18 cellular contexts compared by ENCODE assay signal in the genomic region with DNA sequence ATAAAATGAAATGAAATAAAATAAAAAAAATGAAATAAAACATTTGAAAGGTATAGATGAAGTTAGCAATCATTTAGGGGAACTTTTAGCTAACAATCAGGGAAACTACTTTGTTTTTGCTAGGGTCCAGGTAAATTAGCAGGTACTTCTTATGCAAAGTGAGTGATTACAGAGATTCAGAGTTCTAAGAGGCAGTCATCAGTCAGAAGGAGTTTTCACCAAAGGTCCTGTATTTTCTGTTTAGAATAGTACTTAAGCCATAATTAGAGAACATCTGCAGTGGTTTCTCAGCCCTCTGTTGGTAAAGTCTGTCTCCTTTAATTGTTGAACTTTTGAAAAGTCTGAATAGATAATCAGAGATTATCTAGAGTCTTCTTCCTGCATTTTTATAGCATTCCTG. TPM values are rescaled to one million over a fixed set of nuclear protein-coding genes. Genes with fewer than 3 reads are reported as not detected.
DNase-seq lines count a peak whose midpoint lies in the region; ATAC-seq, FAIRE-seq and TF ChIP-seq lines count a peak whose summit lies in the region.
"Had no signal": no experiment of that assay in that cellular context is flagged by ENCODE, and none has a peak within 500 bp of the region (broad histone marks: within the 10 kb centered on the region; RNA-seq: fewer than 3 reads in every experiment).

No MANE protein-coding gene starts in this region.

- no peak overlapping the region for H2BK12ac ChIP-seq in H1 (ENCODE audit: low read depth, low read length)

- no peak overlapping the region for H2BK20ac ChIP-seq in H1 (ENCODE audit: low read length)

- no peaks in the 10 kb centered on the region; the same call in 1 of the 2 replicates for H4K20me1 ChIP-seq in GM23338 (replicated peaks; ENCODE audit: insufficient read depth)
- peaks cover 2 to 3% of the 10 kb centered on the region in 2 experiments for H4K20me1 ChIP-seq in H1 (replicated peaks in 1 of 2; ENCODE audit: control insufficient read depth in 1 of 2, insufficient read depth in 2 of 2, low read length in 2 of 2)
- no peaks in the 10 kb centered on the region for H4K20me1 ChIP-seq in PC-9 (ENCODE audit: insufficient read depth)

- H3K9ac ChIP-seq in NT2/D1 (ENCODE audit: insufficient read length, low read depth): no peak overlapping the region
- H3K9ac ChIP-seq in H1 (replicated peaks in 1 of 4; ENCODE audit: extremely low read depth in 1 of 4, low read depth in 3 of 4, low read length in 3 of 4): no peak overlapping the region
- H3K9ac ChIP-seq: BLaER1 had no signal

- no peaks in the 10 kb centered on the region for H3K23me2 ChIP-seq in H1 (ENCODE audit: low read depth, low read length)

- no peak for TF ChIP-seq POLR2A in H1 (IDR thresholded peaks at IDR 0.05; ENCODE audit: control extremely low read depth in 1 of 2, low read depth in 2 of 2, low read length in 2 of 2)
- TF ChIP-seq POLR2A in gastroesophageal sphincter (IDR thresholded peaks at IDR 0.05): no peak

- no peak overlapping the region for H3K56ac ChIP-seq in H1 (replicated peaks; ENCODE audit: insufficient read length, low read depth, low read length)

- H3K9me3 Mint-ChIP-seq in GM23338: no peaks in the 10 kb centered on the region
- no peaks in the 10 kb centered on the region for H3K9me3 Mint-ChIP-seq in natural killer cell
- H3K9me3 Mint-ChIP-seq: CD4-positive, alpha-beta memory T cell had no signal

- H3K4me3 ChIP-seq in GM23338 (peak overlapping the region; percentile 4; the same call in 1 of the 2 replicates), NT2/D1 (ENCODE audit: insufficient read length, low read depth) (no peak overlapping the region), H1 (ENCODE audit: extremely low read depth in 1 of 4, insufficient read depth in 2 of 4, low read depth in 3 of 4, low read length in 4 of 4) (no peak overlapping the region; a peak in 1 of 8 replicates), PC-9 (no peak overlapping the region), gastroesophageal sphincter (no peak overlapping the region)
- H3K4me3 ChIP-seq: BLaER1, HAP-1, K562 had no signal

- H3K27ac ChIP-seq in GM23338 (ENCODE audit: low read depth) (no peak overlapping the region), H1 (ENCODE audit: low read depth, low read length) (no peak overlapping the region), PC-9 (no peak overlapping the region), gastroesophageal sphincter (no peak overlapping the region)
- H3K27ac ChIP-seq: BLaER1 had no signal

- intact Hi-C loops in natural killer cell (cut with micrococcal nuclease) (no loop called here), PC-9 (cut with micrococcal nuclease; ENCODE audit: unreplicated experiment) (no loop called here)

- BruUV-seq in PC-9 (replicated peaks; lab: Mats Ljungman, UMichigan): no TSS peak

- H3K27me3 ChIP-seq in GM23338 (ENCODE audit: insufficient read depth): no peaks in the 10 kb centered on the region
- peaks cover 21% of the 10 kb centered on the region for H3K27me3 ChIP-seq in NT2/D1 (ENCODE audit: insufficient read depth, insufficient read length)
- no peaks in the 10 kb centered on the region for H3K27me3 ChIP-seq in H1 (replicated peaks in 1 of 4; ENCODE audit: control insufficient read depth in 3 of 4, extremely low read depth in 1 of 4, insufficient read depth in 3 of 4, low read length in 3 of 4)
- H3K27me3 ChIP-seq in PC-9 (ENCODE audit: insufficient read depth, low read depth): no peaks in the 10 kb centered on the region
- no peaks in the 10 kb centered on the region for H3K27me3 ChIP-seq in gastroesophageal sphincter
- H3K27me3 ChIP-seq: BLaER1 had no signal

- H2BK15ac ChIP-seq in H1 (ENCODE audit: low read length): no peak overlapping the region

- no peak overlapping the region for H3K27ac Mint-ChIP-seq in GM23338
- H3K27ac Mint-ChIP-seq in natural killer cell: peak overlapping the region; percentile 90 to 94
- H3K27ac Mint-ChIP-seq: CD14-positive monocyte had no signal

- TF ChIP-seq RAD21 in H1 (IDR thresholded peaks at IDR 0.05 in 1 of 2, conservative IDR thresholded peaks at IDR 0.05 in 1 of 2; ENCODE audit: low read depth in 2 of 2, low read length in 2 of 2): no peak

- H4K8ac ChIP-seq in H1 (ENCODE audit: extremely low read depth, insufficient read depth, low read length): no peak overlapping the region

- DNase-seq in GM23338 (ENCODE audit: low spot score) (peak; percentile 45), NT2/D1 (ENCODE audit: low read depth, low spot score) (peak; percentile 20), H1 (ENCODE audit: low read depth in 1 of 2, low spot score in 2 of 2) (no peak), natural killer cell (no peak), PC-9 (no peak), NCI-H2029 (lab: John Stamatoyannopoulos, UW) (no peak), HuH-7 (ENCODE audit: low spot score) (no peak)
- DNase-seq: AML-193; CD4-positive, alpha-beta memory T cell; DMS79 treated with DMSO at 0.1 percent for 48 hours; GF-D8; IMR-90 had no signal

- H3K79me2 ChIP-seq in GM23338 (replicated peaks; ENCODE audit: insufficient read depth) (peaks cover 22% of the 10 kb centered on the region), H1 (ENCODE audit: control insufficient read depth in 1 of 2, insufficient read depth in 2 of 2, low read length in 2 of 2) (peaks cover 0 to 11% of the 10 kb centered on the region in 2 experiments; a peak in 1 of 4 replicates), PC-9 (ENCODE audit: low read depth) (no peaks in the 10 kb centered on the region)

- TF ChIP-seq CTCF in GM23338 (conservative IDR thresholded peaks at IDR 0.05; ENCODE audit: low read depth in 2 of 2): no peak
- TF ChIP-seq CTCF in H1 (IDR thresholded peaks at IDR 0.05; ENCODE audit: control extremely low read depth in 1 of 3, insufficient read depth in 1 of 3, low read depth in 1 of 3, low read length in 3 of 3): no peak
- TF ChIP-seq CTCF in natural killer cell (IDR thresholded peaks at IDR 0.05): no peak
- TF ChIP-seq CTCF in PC-9 (conservative IDR thresholded peaks at IDR 0.05): no peak
- TF ChIP-seq CTCF in gastroesophageal sphincter (IDR thresholded peaks at IDR 0.05): no peak

- H3F3A ChIP-seq in GM23338 (replicated peaks; ENCODE audit: low read depth) (no peaks in the 10 kb centered on the region), PC-9 (ENCODE audit: insufficient read depth, low read depth) (no peaks in the 10 kb centered on the region)

- H3K4me3 Mint-ChIP-seq in GM23338: no peak overlapping the region
- H3K4me3 Mint-ChIP-seq in natural killer cell: peak overlapping the region; percentile 17
- H3K4me3 Mint-ChIP-seq: CD14-positive monocyte had no signal

- no peak overlapping the region for H3K14ac ChIP-seq in H1 (ENCODE audit: insufficient read length)

- H3K79me1 ChIP-seq in H1 (ENCODE audit: low read depth, low read length): no peaks in the 10 kb centered on the region; the same call in 1 of the 2 replicates

- H3K9me2 ChIP-seq in GM23338 (ENCODE audit: insufficient read depth) (no peaks in the 10 kb centered on the region), PC-9 (ENCODE audit: insufficient read depth) (no peaks in the 10 kb centered on the region)

- H3K36me3 ChIP-seq in GM23338 (ENCODE audit: insufficient read depth) (no peaks in the 10 kb centered on the region), NT2/D1 (ENCODE audit: insufficient read depth, insufficient read length, low read length) (no peaks in the 10 kb centered on the region), H1 (ENCODE audit: control insufficient read depth in 2 of 4, insufficient read depth in 4 of 4, low read length in 3 of 4) (no peaks in the 10 kb centered on the region), PC-9 (ENCODE audit: low read depth) (no peaks in the 10 kb centered on the region), gastroesophageal sphincter (no peaks in the 10 kb centered on the region)
- H3K36me3 ChIP-seq: HAP-1 had no signal

- ATAC-seq in GM23338: peak; percentile 68
- ATAC-seq in natural killer cell: no peak
- no peak for ATAC-seq in gastroesophageal sphincter
- ATAC-seq: K562 had no signal

- H3K4me1 ChIP-seq in GM23338 (ENCODE audit: insufficient read depth) (peaks cover 29% of the 10 kb centered on the region), NT2/D1 (ENCODE audit: insufficient read depth, insufficient read length) (no peaks in the 10 kb centered on the region), H1 (replicated peaks in 1 of 4; ENCODE audit: control insufficient read depth in 3 of 4, insufficient read depth in 4 of 4, low read length in 3 of 4) (peaks cover 0 to 12% (median 0%) of the 10 kb centered on the region in 4 experiments; a peak in 2 of 7 replicates), PC-9 (replicated peaks; ENCODE audit: insufficient read depth) (no peaks in the 10 kb centered on the region), gastroesophageal sphincter (peaks cover 0 to 6% (median 0%) of the 10 kb centered on the region in 3 donors)

- H3K18ac ChIP-seq in H1 (ENCODE audit: extremely low read depth, low read length): no peak overlapping the region

- H3K4me2 ChIP-seq in GM23338 (peak overlapping the region; percentile 30), H1 (ENCODE audit: insufficient read depth in 1 of 2, low read depth in 2 of 2, low read length in 2 of 2) (peak overlapping the region in 1 of 2 experiments; percentile 8; a peak in 1 of 4 replicates), PC-9 (no peak overlapping the region)
- H3K4me2 ChIP-seq: BLaER1 had no signal

- no peak overlapping the region for H4K5ac ChIP-seq in H1 (ENCODE audit: insufficient read length, low read depth, low read length)

- no peak for FAIRE-seq in H1 (lab: Jason Lieb, UNC)
- FAIRE-seq: A204.1, K562 had no signal

- H2AFZ ChIP-seq in GM23338 (no peak overlapping the region), H1 (ENCODE audit: low read length) (no peak overlapping the region), PC-9 (no peak overlapping the region)

- H2AK5ac ChIP-seq in H1 (ENCODE audit: low read depth, low read length): no peak overlapping the region

- H3K9me3 ChIP-seq in NT2/D1 (ENCODE audit: insufficient read depth, low read length) (no peaks in the 10 kb centered on the region), H1 (ENCODE audit: insufficient read depth in 2 of 2, low read depth in 1 of 2, low read length in 1 of 2) (no peaks in the 10 kb centered on the region), PC-9 (ENCODE audit: insufficient read depth, low read depth) (no peaks in the 10 kb centered on the region), gastroesophageal sphincter (no peaks in the 10 kb centered on the region)
- H3K9me3 ChIP-seq: HAP-1 had no signal

- H3K27me3 Mint-ChIP-seq in GM23338 (ENCODE audit: insufficient read depth, low read depth, poor library complexity) (no peaks in the 10 kb centered on the region), natural killer cell (ENCODE audit: low read depth in 2 of 2) (no peaks in the 10 kb centered on the region)
- H3K27me3 Mint-ChIP-seq: CD4-positive, alpha-beta memory T cell had no signal

- no peak overlapping the region for H4K91ac ChIP-seq in H1 (replicated peaks; ENCODE audit: insufficient read length, low read length)

- H2BK5ac ChIP-seq in H1 (ENCODE audit: low read depth, low read length): no peak overlapping the region

- H3K23ac ChIP-seq in H1 (ENCODE audit: insufficient read length): no peak overlapping the region

- H3K4me1 Mint-ChIP-seq in GM23338 (peaks cover 30% of the 10 kb centered on the region), natural killer cell (peaks cover 73 to 79% of the 10 kb centered on the region in 2 donors)

- TF ChIP-seq EP300 in H1 (IDR thresholded peaks at IDR 0.05; ENCODE audit: borderline replicate concordance in 1 of 2, low read depth in 2 of 2, low read length in 2 of 2): no peak
- TF ChIP-seq EP300 in gastroesophageal sphincter (IDR thresholded peaks at IDR 0.05): no peak

- H3K4ac ChIP-seq in H1 (replicated peaks; ENCODE audit: insufficient read length, low read depth, low read length): no peak overlapping the region

- POLR2A ChIA-PET in H1 (lab: Charles Lee; ENCODE audit: partially characterized antibody): no interaction called here
- POLR2A ChIA-PET in PC-9 (lab: Charles Lee; ENCODE audit: unreplicated experiment): no interaction called here

- H2BK120ac ChIP-seq in H1 (replicated peaks; ENCODE audit: low read depth, low read length): no peak overlapping the region

- CTCF ChIA-PET in H1 (lab: Charles Lee; ENCODE audit: partially characterized antibody): interaction anchor here (1.2 kb wide), 1 partner anchor 90 kb away, joined by 3 read pairs; no protein-coding TSS in a partner anchor
- CTCF ChIA-PET in PC-9 (lab: Charles Lee): no interaction called here

- H3K36me3 Mint-ChIP-seq in GM23338 (ENCODE audit: low read depth): no peaks in the 10 kb centered on the region
- no peaks in the 10 kb centered on the region for H3K36me3 Mint-ChIP-seq in natural killer cell

RNA-seq across cellular contexts. Expression of a gene that starts 50.6 kb away (rescaled TPM):
- 13.1 and 15.1 TPM in 2 replicates for total RNA-seq in GM23338 (2014; rRNA removed; shearing (Covaris generic))
- polyA plus RNA-seq in GM23338 (2016; fragmentation: Nextera tagmentation; extraction: Ambion mirVana) (17.4 and 17.8 TPM in 2 replicates), H1 (2011; rRNA removed) (23.0 and 24.3 TPM in 2 replicates)
- total RNA-seq in H1 (2021; fragmentation: NEBNext Ultra II Directional; extraction: Animal tissue kit (Norgen Biotek cat#: 25700)): 20.1 and 22.9 TPM in 2 replicates
- polyA plus RNA-seq in H1 (2011; cell fraction: cytosol; rRNA removed): 17.4 TPM
- 37.3 TPM for polyA plus RNA-seq in H1 (2011; cell fraction: nucleus; rRNA removed)
- polyA plus RNA-seq in H1 (2012, experiment 1 of 2): 11.1 to 19.0 TPM (median 14.0 TPM) in 4 replicates
- polyA plus RNA-seq in H1 (2012, experiment 2 of 2): 7.1 TPM
- 40.1 TPM for polyA plus RNA-seq in H1 (2013, experiment 1 of 2)
- 40.7 TPM for polyA plus RNA-seq in H1 (2013, experiment 2 of 2)
- polyA minus RNA-seq in H1 (2011; rRNA and poly(A)+ RNA removed): 21.0 and 22.3 TPM in 2 replicates
- 14.5 TPM for polyA minus RNA-seq in H1 (2011; cell fraction: cytosol; rRNA and poly(A)+ RNA removed)
- polyA minus RNA-seq in H1 (2011; cell fraction: nucleus; rRNA and poly(A)+ RNA removed): 31.1 TPM
- total RNA-seq in natural killer cell (100 to 1,000 TPM in 2 of 3 donors, 10 to 100 TPM in 1; 98.3 to 104 (median 100) TPM), PC-9 (2021) (21.8 and 30.2 TPM in 2 replicates), gastroesophageal sphincter (10 to 100 TPM in 3 of 4 donors, 1 to 10 TPM in 1; 8.4 to 11.6 (median 10.5) TPM)

Comparison
In these comparisons a context has a peak if more than half of its experiments do, and no peak if none do; other contexts are left out.
1. DNase-seq: peak in GM23338 (single experiment) and NT2/D1 (single experiment); none in H1 (0 of 2), natural killer cell (single experiment), PC-9 (0 of 2), NCI-H2029 (single experiment) and HuH-7 (single experiment).